ENCODE assay signal across 1 cellular context in genomic region chr13:73368608-73369007, GRCh38.
TF ChIP-seq lines count a peak whose summit lies in the region.

No MANE protein-coding gene starts in this region.

TF ChIP-seq in A549, 52 proteins besides CTCF, POLR2A, EP300 and RAD21:
- TF ChIP-seq HES2 (IDR thresholded peaks at IDR 0.05) (0 out of 2 replicates have a peak, but pooled peaks have one; percentile 31), ZNF302 (CRISPR knock-in tag; IDR thresholded peaks at IDR 0.05) (no peak), FOXS1 (CRISPR knock-in tag; IDR thresholded peaks at IDR 0.05) (no peak), NFE2L2 (conservative IDR thresholded peaks at IDR 0.05; ENCODE audit: low read length) (no peak), CEBPB (IDR thresholded peaks at IDR 0.05) (peak in 1 of 2 experiments; percentile 36; a peak in 1 of 4 replicates), SREBF2 (IDR thresholded peaks at IDR 0.05) (no peak), HEYL (CRISPR knock-in tag; IDR thresholded peaks at IDR 0.05) (no peak), SMC3 (IDR thresholded peaks at IDR 0.05) (no peak; the same call in 2 of the 3 replicates)
- TF ChIP-seq, protein P1, sequence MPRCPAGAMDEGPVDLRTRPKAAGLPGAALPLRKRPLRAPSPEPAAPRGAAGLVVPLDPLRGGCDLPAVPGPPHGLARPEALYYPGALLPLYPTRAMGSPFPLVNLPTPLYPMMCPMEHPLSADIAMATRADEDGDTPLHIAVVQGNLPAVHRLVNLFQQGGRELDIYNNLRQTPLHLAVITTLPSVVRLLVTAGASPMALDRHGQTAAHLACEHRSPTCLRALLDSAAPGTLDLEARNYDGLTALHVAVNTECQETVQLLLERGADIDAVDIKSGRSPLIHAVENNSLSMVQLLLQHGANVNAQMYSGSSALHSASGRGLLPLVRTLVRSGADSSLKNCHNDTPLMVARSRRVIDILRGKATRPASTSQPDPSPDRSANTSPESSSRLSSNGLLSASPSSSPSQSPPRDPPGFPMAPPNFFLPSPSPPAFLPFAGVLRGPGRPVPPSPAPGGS (IDR thresholded peaks at IDR 0.05), result no peak
